In genomic region chr13:46592410-46592809, GRCh38 we compare ENCODE assay signal across 15 cellular contexts. TPM values are rescaled to one million over a fixed set of nuclear protein-coding genes. Genes with fewer than 3 reads are reported as not detected.
DNase-seq lines count a peak whose midpoint lies in the region; ATAC-seq, FAIRE-seq and TF ChIP-seq lines count a peak whose summit lies in the region.
"Had no signal": no experiment of that assay in that cellular context is flagged by ENCODE, and none has a peak within 500 bp of the region (broad histone marks: within the 10 kb centered on the region; RNA-seq: fewer than 3 reads in every experiment).

No MANE protein-coding gene starts in this region.

- H3K36me3 ChIP-seq in OCI-LY3 (replicated peaks; ENCODE audit: low read depth, low read length) (no peaks in the 10 kb centered on the region), GM12878 (ENCODE audit: control insufficient read depth in 2 of 2, insufficient read depth in 2 of 2, low read length in 1 of 2) (0 out of 4 replicates have a peak, but pooled peaks cover 0 to 3% of the 10 kb centered on the region in 2 experiments)
- H3K36me3 ChIP-seq: HAP-1 had no signal

- no peak overlapping the region for H3K9ac ChIP-seq in OCI-LY3 (ENCODE audit: low read length)
- H3K9ac ChIP-seq in GM12878 (ENCODE audit: control insufficient read depth, insufficient read depth, low read length), result no peak overlapping the region

- RAD21 ChIA-PET in GM12878 (lab: Charles Lee; ENCODE audit: unreplicated experiment), result interaction anchor here (0.6 to 8.1 kb wide), 9 partner anchors 10 to 47 kb away, joined by 3 to 97 read pairs (median 8); partner anchors contain the start of gene LRCH1

- no peak overlapping the region for H2AFZ ChIP-seq in OCI-LY3 (ENCODE audit: low read depth, low read length)
- H2AFZ ChIP-seq in GM12878 (ENCODE audit: control insufficient read depth, low read depth, low read length), result no peak overlapping the region

- no peak overlapping the region for H3K4me3 Mint-ChIP-seq in activated CD8-positive, alpha-beta T cell treated with anti-CD3 and anti-CD28 coated beads for 36 hours
- no peak overlapping the region for H3K4me3 Mint-ChIP-seq in activated CD8-positive, alpha-beta T cell treated with anti-CD3 and anti-CD28 coated beads, Interleukin-2, amount 10 ng/mL, durations not matched to agents 7 days and 5 days
- no peak overlapping the region for H3K4me3 Mint-ChIP-seq in stimulated activated memory B cell treated with anti-CD40 and anti-IgM and Interleukin-4, amounts not matched to agents 10 μg/mL and 1 μg/mL and 100 μg/mL, for 72 hours
- H3K4me3 Mint-ChIP-seq in HFFc6, result no peak overlapping the region
- H3K4me3 Mint-ChIP-seq: CD14-positive monocyte had no signal

- H3K4me1 ChIP-seq in OCI-LY3 (ENCODE audit: low read length) (peaks cover 89% of the 10 kb centered on the region), GM12878 (ENCODE audit: control insufficient read depth, insufficient read depth, low read length) (peaks cover 78% of the 10 kb centered on the region)
- H3K4me1 ChIP-seq: HAP-1 had no signal

- no peak for TF ChIP-seq RAD21 in GM12878 (IDR thresholded peaks at IDR 0.05; ENCODE audit: insufficient read depth, low read depth, low read length)

- H3K9me3 Mint-ChIP-seq in activated CD8-positive, alpha-beta T cell treated with anti-CD3 and anti-CD28 coated beads for 36 hours, result no peaks in the 10 kb centered on the region
- no peaks in the 10 kb centered on the region for H3K9me3 Mint-ChIP-seq in activated CD8-positive, alpha-beta T cell treated with anti-CD3 and anti-CD28 coated beads, Interleukin-2, amount 10 ng/mL, durations not matched to agents 7 days and 5 days (ENCODE audit: insufficient read depth)
- no peaks in the 10 kb centered on the region for H3K9me3 Mint-ChIP-seq in stimulated activated memory B cell treated with anti-CD40 and anti-IgM and Interleukin-4, amounts not matched to agents 10 μg/mL and 1 μg/mL and 100 μg/mL, for 72 hours
- H3K9me3 Mint-ChIP-seq in HFFc6, result no peaks in the 10 kb centered on the region
- H3K9me3 Mint-ChIP-seq: CD14-positive monocyte had no signal

- CTCF ChIA-PET in activated CD8-positive, alpha-beta T cell treated with anti-CD3 and anti-CD28 coated beads for 36 hours (lab: Charles Lee), result interaction anchor here (1.4 to 6.2 kb wide), 3 partner anchors 10 to 43 kb away, joined by 4 to 37 read pairs (median 5); partner anchors contain the start of gene LRCH1
- CTCF ChIA-PET in activated CD8-positive, alpha-beta T cell treated with anti-CD3 and anti-CD28 coated beads, Interleukin-2, amount 10 ng/mL, durations not matched to agents 7 days and 5 days (lab: Charles Lee), result interaction anchor here (1.1 to 4.6 kb wide), 4 partner anchors 20 to 87 kb away, joined by 3 to 21 read pairs (median 6); no protein-coding TSS in a partner anchor
- CTCF ChIA-PET in GM12878 (lab: Yijun Ruan, JAX), result interaction anchor here (1.0 to 3.6 kb wide), 8 partner anchors 10 to 41 kb away, joined by 3 to 19 read pairs (median 7); partner anchors contain the start of gene LRCH1

- H3K79me2 ChIP-seq in OCI-LY3 (ENCODE audit: low read length) (peaks cover 98% of the 10 kb centered on the region), GM12878 (ENCODE audit: control insufficient read depth, insufficient read depth, low read length) (peaks cover 99% of the 10 kb centered on the region)

- H3K36me3 Mint-ChIP-seq in activated CD8-positive, alpha-beta T cell treated with anti-CD3 and anti-CD28 coated beads for 36 hours (ENCODE audit: low read depth), result peaks cover 2% of the 10 kb centered on the region
- peaks cover 6% of the 10 kb centered on the region for H3K36me3 Mint-ChIP-seq in activated CD8-positive, alpha-beta T cell treated with anti-CD3 and anti-CD28 coated beads, Interleukin-2, amount 10 ng/mL, durations not matched to agents 7 days and 5 days (ENCODE audit: low read depth)
- no peaks in the 10 kb centered on the region for H3K36me3 Mint-ChIP-seq in stimulated activated memory B cell treated with anti-CD40 and anti-IgM and Interleukin-4, amounts not matched to agents 10 μg/mL and 1 μg/mL and 100 μg/mL, for 72 hours
- no peaks in the 10 kb centered on the region for H3K36me3 Mint-ChIP-seq in HFFc6 (ENCODE audit: low read depth)
- H3K36me3 Mint-ChIP-seq: CD14-positive monocyte had no signal

- no peak for TF ChIP-seq POLR2A in GM12878 (IDR thresholded peaks at IDR 0.05; ENCODE audit: low read depth, low read length)

- in situ Hi-C loops in GM12878 (cut with MboI), result no loop called here

- H3K27ac ChIP-seq in OCI-LY3 (ENCODE audit: low read length) (no peak overlapping the region), GM12878 (ENCODE audit: control insufficient read depth, insufficient read depth) (peak overlapping the region; percentile 51; the same call in 1 of the 2 replicates)

- SMC1A ChIA-PET in GM12878 (lab: Charles Lee; ENCODE audit: uncharacterized antibody, unreplicated experiment), result interaction anchor here (0.6 to 30.5 kb wide), 10 partner anchors 11 to 73 kb away, joined by 3 to 367 read pairs (median 17); no protein-coding TSS in a partner anchor

- peak overlapping the region; percentile 84; the same call in 1 of the 2 replicates for H3K4me2 ChIP-seq in OCI-LY3 (ENCODE audit: low read length)
- peak overlapping the region; percentile 34; the same call in 1 of the 2 replicates for H3K4me2 ChIP-seq in GM12878 (ENCODE audit: control insufficient read depth, insufficient read depth)

- BruUV-seq in GM12878 (replicated peaks; lab: Mats Ljungman, UMichigan), result no TSS peak

- DNase-seq in activated CD8-positive, alpha-beta T cell treated with anti-CD3 and anti-CD28 coated beads for 36 hours, result no peak
- DNase-seq in activated CD8-positive, alpha-beta T cell treated with anti-CD3 and anti-CD28 coated beads, Interleukin-2, amount 10 ng/mL, durations not matched to agents 7 days and 5 days, result no peak
- DNase-seq in GM12878 (ENCODE audit: low read depth, low spot score) (no peak), HFFc6 (no peak)
- DNase-seq in stimulated activated CD4-positive, alpha-beta T cell treated with anti-CD3 and anti-CD28 coated beads, Interleukin-4, amount 100 ng/mL, for 1 hour, result no peak
- DNase-seq: 8988T, DMS 273 treated with DMSO at 0.1 percent for 48 hours, NCI-H1930, NCI-H2171 treated with DMSO at 0.1 percent for 48 hours, RPMI8226 had no signal

- H4K20me1 ChIP-seq in OCI-LY3 (ENCODE audit: insufficient read depth, low read length) (peaks cover 46% of the 10 kb centered on the region), GM12878 (ENCODE audit: control insufficient read depth, insufficient read depth) (no peaks in the 10 kb centered on the region)

- TF ChIP-seq EP300 in GM12878 (IDR thresholded peaks at IDR 0.05; ENCODE audit: borderline replicate concordance in 1 of 2, control insufficient read depth in 1 of 2, low read depth in 2 of 2, low read length in 2 of 2), result no peak

- H3K4me3 ChIP-seq in OCI-LY3 (ENCODE audit: low read length) (no peak overlapping the region), GM12878 (no peak overlapping the region)
- H3K4me3 ChIP-seq: HAP-1 had no signal

- no peak for ATAC-seq in activated CD8-positive, alpha-beta T cell treated with anti-CD3 and anti-CD28 coated beads for 36 hours
- no peak for ATAC-seq in activated CD8-positive, alpha-beta T cell treated with anti-CD3 and anti-CD28 coated beads, Interleukin-2, amount 10 ng/mL, durations not matched to agents 7 days and 5 days
- ATAC-seq in GM12878, result no peak
- no peak for ATAC-seq in stimulated activated memory B cell treated with anti-CD40 and anti-IgM and Interleukin-4, amounts not matched to agents 10 μg/mL and 1 μg/mL and 100 μg/mL, for 72 hours
- ATAC-seq in GM21723 (IDR thresholded peaks at IDR 0.05; ENCODE audit: unreplicated experiment), result no peak

- TF ChIP-seq CTCF in activated CD8-positive, alpha-beta T cell treated with anti-CD3 and anti-CD28 coated beads for 36 hours (IDR thresholded peaks at IDR 0.05), result no peak
- TF ChIP-seq CTCF in OCI-LY3 (IDR thresholded peaks at IDR 0.05; ENCODE audit: low read depth, low read length), result no peak
- no peak for TF ChIP-seq CTCF in GM12878 (IDR thresholded peaks at IDR 0.05 in 2 of 3, conservative IDR thresholded peaks at IDR 0.05 in 1 of 3; ENCODE audit: control insufficient read depth in 2 of 3, extremely low read depth in 1 of 3, insufficient read depth in 1 of 3, low read depth in 3 of 3, low read length in 3 of 3)
- TF ChIP-seq CTCF in HFFc6 (IDR thresholded peaks at IDR 0.05), result no peak

- FAIRE-seq in GM12878 (lab: Jason Lieb, UNC), result no peak

- peak overlapping the region; percentile 72 for H3K27ac Mint-ChIP-seq in activated CD8-positive, alpha-beta T cell treated with anti-CD3 and anti-CD28 coated beads for 36 hours
- H3K27ac Mint-ChIP-seq in activated CD8-positive, alpha-beta T cell treated with anti-CD3 and anti-CD28 coated beads, Interleukin-2, amount 10 ng/mL, durations not matched to agents 7 days and 5 days, result no peak overlapping the region
- peak overlapping the region; percentile 66 for H3K27ac Mint-ChIP-seq in stimulated activated memory B cell treated with anti-CD40 and anti-IgM and Interleukin-4, amounts not matched to agents 10 μg/mL and 1 μg/mL and 100 μg/mL, for 72 hours
- no peak overlapping the region for H3K27ac Mint-ChIP-seq in HFFc6
- H3K27ac Mint-ChIP-seq: CD14-positive monocyte had no signal

- intact Hi-C loops in activated CD8-positive, alpha-beta T cell treated with anti-CD3 and anti-CD28 coated beads for 36 hours (cut with micrococcal nuclease), result loop anchor here (5.0 kb wide), 2 partner anchors 40 to 75 kb away; partner anchors contain the start of gene LRCH1
- intact Hi-C loops in GM12878 (cut with micrococcal nuclease; ENCODE audit: unreplicated experiment), result no loop called here

- H3K9me3 ChIP-seq in OCI-LY3 (ENCODE audit: insufficient read depth, low read length), result no peaks in the 10 kb centered on the region
- H3K9me3 ChIP-seq in GM12878 (replicated peaks; ENCODE audit: control insufficient read depth, insufficient read depth, low read length), result no peaks in the 10 kb centered on the region
- H3K9me3 ChIP-seq: HAP-1 had no signal

- POLR2A ChIA-PET in activated CD8-positive, alpha-beta T cell treated with anti-CD3 and anti-CD28 coated beads for 36 hours (lab: Charles Lee), result interaction anchor here (1.4 kb wide), 1 partner anchor 22 kb away, joined by 3 read pairs; no protein-coding TSS in a partner anchor
- POLR2A ChIA-PET in activated CD8-positive, alpha-beta T cell treated with anti-CD3 and anti-CD28 coated beads, Interleukin-2, amount 10 ng/mL, durations not matched to agents 7 days and 5 days (lab: Charles Lee), result no interaction called here
- POLR2A ChIA-PET in GM12878 (lab: Charles Lee), result interaction anchor here (1.0 to 2.6 kb wide), 8 partner anchors 10 to 71 kb away, joined by 3 to 14 read pairs (median 6); no protein-coding TSS in a partner anchor

- no peaks in the 10 kb centered on the region for H3K27me3 ChIP-seq in OCI-LY3 (ENCODE audit: low read depth, low read length)
- H3K27me3 ChIP-seq in GM12878 (replicated peaks in 1 of 2; ENCODE audit: control insufficient read depth in 2 of 2, insufficient read depth in 2 of 2, low read length in 1 of 2), result no peaks in the 10 kb centered on the region

- H3K4me1 Mint-ChIP-seq in activated CD8-positive, alpha-beta T cell treated with anti-CD3 and anti-CD28 coated beads for 36 hours (ENCODE audit: low read depth), result peaks cover 72% of the 10 kb centered on the region
- H3K4me1 Mint-ChIP-seq in activated CD8-positive, alpha-beta T cell treated with anti-CD3 and anti-CD28 coated beads, Interleukin-2, amount 10 ng/mL, durations not matched to agents 7 days and 5 days (ENCODE audit: low read depth), result peaks cover 74% of the 10 kb centered on the region
- H3K4me1 Mint-ChIP-seq in stimulated activated memory B cell treated with anti-CD40 and anti-IgM and Interleukin-4, amounts not matched to agents 10 μg/mL and 1 μg/mL and 100 μg/mL, for 72 hours, result peaks cover 86% of the 10 kb centered on the region
- peaks cover 43% of the 10 kb centered on the region for H3K4me1 Mint-ChIP-seq in HFFc6 (ENCODE audit: low read depth)

- no peaks in the 10 kb centered on the region for H3K27me3 Mint-ChIP-seq in activated CD8-positive, alpha-beta T cell treated with anti-CD3 and anti-CD28 coated beads for 36 hours
- no peaks in the 10 kb centered on the region for H3K27me3 Mint-ChIP-seq in activated CD8-positive, alpha-beta T cell treated with anti-CD3 and anti-CD28 coated beads, Interleukin-2, amount 10 ng/mL, durations not matched to agents 7 days and 5 days (ENCODE audit: low read depth)
- no peaks in the 10 kb centered on the region for H3K27me3 Mint-ChIP-seq in stimulated activated memory B cell treated with anti-CD40 and anti-IgM and Interleukin-4, amounts not matched to agents 10 μg/mL and 1 μg/mL and 100 μg/mL, for 72 hours
- H3K27me3 Mint-ChIP-seq in HFFc6 (ENCODE audit: insufficient read depth), result no peaks in the 10 kb centered on the region

RNA-seq across cellular contexts. Expression of gene LRCH1, which starts 39.4 kb away (rescaled TPM):
- total RNA-seq in activated CD8-positive, alpha-beta T cell treated with anti-CD3 and anti-CD28 coated beads for 36 hours, result 10 to 100 TPM; 15.5 to 17.1 TPM
- 10 to 100 TPM; 15.3 to 18.0 TPM for total RNA-seq in activated CD8-positive, alpha-beta T cell treated with anti-CD3 and anti-CD28 coated beads, Interleukin-2, amount 10 ng/mL, durations not matched to agents 7 days and 5 days
- total RNA-seq in GM12878 (2013; cell fraction: nucleolus; rRNA removed), result 234 and 245 TPM in 2 replicates
- total RNA-seq in GM12878 (2014; rRNA removed), result 13.2 and 13.8 TPM in 2 replicates
- total RNA-seq in GM12878 (2014; rRNA removed; fragmentation: Illumina TruSeq; extraction: Trizol), result 16.8 and 17.5 TPM in 2 replicates
- 23.3 and 24.0 TPM in 2 replicates for total RNA-seq in GM12878 (2021)
- polyA plus RNA-seq in GM12878 (2011; ENCODE audit: low read depth), result 11.3 TPM
- 48.9 and 51.6 TPM in 2 replicates for polyA plus RNA-seq in GM12878 (2011; rRNA removed)
- polyA plus RNA-seq in GM12878 (2011; cell fraction: cytosol; rRNA removed), result 21.1 and 23.9 TPM in 2 replicates
- 43.0 and 54.0 TPM in 2 replicates for polyA plus RNA-seq in GM12878 (2011; cell fraction: nucleus; rRNA removed)
- polyA plus RNA-seq in GM12878 (2012), result 16.7 and 24.5 TPM in 2 replicates
- polyA plus RNA-seq in GM12878 (2014; fragmentation: Illumina TruSeq; extraction: Trizol), result 20.0 and 23.4 TPM in 2 replicates
- 1 to 10 TPM; 5.3 to 5.4 TPM for polyA plus RNA-seq in GM12878 (2014; fragmentation: Nextera tagmentation; extraction: Ambion mirVana)
- polyA plus RNA-seq in GM12878 (2014; rRNA removed), result 13.8 and 15.6 TPM in 2 replicates
- 1 to 10 TPM; 7.9 to 9.2 TPM for polyA plus RNA-seq in GM12878 (2016; fragmentation: Nextera tagmentation; extraction: Ambion mirVana)
- 76.0 and 94.2 TPM in 2 replicates for polyA minus RNA-seq in GM12878 (2011; rRNA and poly(A)+ RNA removed)
- polyA minus RNA-seq in GM12878 (2011; cell fraction: cytosol; rRNA and poly(A)+ RNA removed), result 19.8 and 21.5 TPM in 2 replicates
- polyA minus RNA-seq in GM12878 (2011; cell fraction: nucleus; rRNA and poly(A)+ RNA removed), result 103 and 119 TPM in 2 replicates
- 10 to 100 TPM; 11.3 to 13.9 (median 12.5) TPM for total RNA-seq in HFFc6 (2021; fragmentation: NEBNext Ultra II Directional; extraction: Animal tissue kit (Norgen Biotek cat#: 25700))

Comparison
In these comparisons a context has a peak if more than half of its experiments do, and no peak if none do; other contexts are left out.
1. H3K27ac Mint-ChIP-seq: peak in activated CD8-positive, alpha-beta T cell treated with anti-CD3 and anti-CD28 coated beads for 36 hours (single experiment) and stimulated activated memory B cell treated with anti-CD40 and anti-IgM and Interleukin-4, amounts not matched to agents 10 μg/mL and 1 μg/mL and 100 μg/mL, for 72 hours (single experiment); none in activated CD8-positive, alpha-beta T cell treated with anti-CD3 and anti-CD28 coated beads, Interleukin-2, amount 10 ng/mL, durations not matched to agents 7 days and 5 days (single experiment) and HFFc6 (single experiment).